Comparison of ENCODE assay signal across 1 cellular context in genomic region chr19:39877488-39877887, GRCh38. TPM values are rescaled to one million over a fixed set of nuclear protein-coding genes. Genes with fewer than 3 reads are reported as not detected.
"Had no signal": no experiment of that assay in that cellular context is flagged by ENCODE, and none has a peak within 500 bp of the region (broad histone marks: within the 10 kb centered on the region; RNA-seq: fewer than 3 reads in every experiment).

No MANE protein-coding gene starts in this region.

RNA-seq across cellular contexts. Expression of gene FCGBP, which starts 56.9 kb away (rescaled TPM):
- total RNA-seq: endothelial cell of umbilical vein had no signal
